1 cellular context compared by ENCODE assay signal in the genomic region with DNA sequence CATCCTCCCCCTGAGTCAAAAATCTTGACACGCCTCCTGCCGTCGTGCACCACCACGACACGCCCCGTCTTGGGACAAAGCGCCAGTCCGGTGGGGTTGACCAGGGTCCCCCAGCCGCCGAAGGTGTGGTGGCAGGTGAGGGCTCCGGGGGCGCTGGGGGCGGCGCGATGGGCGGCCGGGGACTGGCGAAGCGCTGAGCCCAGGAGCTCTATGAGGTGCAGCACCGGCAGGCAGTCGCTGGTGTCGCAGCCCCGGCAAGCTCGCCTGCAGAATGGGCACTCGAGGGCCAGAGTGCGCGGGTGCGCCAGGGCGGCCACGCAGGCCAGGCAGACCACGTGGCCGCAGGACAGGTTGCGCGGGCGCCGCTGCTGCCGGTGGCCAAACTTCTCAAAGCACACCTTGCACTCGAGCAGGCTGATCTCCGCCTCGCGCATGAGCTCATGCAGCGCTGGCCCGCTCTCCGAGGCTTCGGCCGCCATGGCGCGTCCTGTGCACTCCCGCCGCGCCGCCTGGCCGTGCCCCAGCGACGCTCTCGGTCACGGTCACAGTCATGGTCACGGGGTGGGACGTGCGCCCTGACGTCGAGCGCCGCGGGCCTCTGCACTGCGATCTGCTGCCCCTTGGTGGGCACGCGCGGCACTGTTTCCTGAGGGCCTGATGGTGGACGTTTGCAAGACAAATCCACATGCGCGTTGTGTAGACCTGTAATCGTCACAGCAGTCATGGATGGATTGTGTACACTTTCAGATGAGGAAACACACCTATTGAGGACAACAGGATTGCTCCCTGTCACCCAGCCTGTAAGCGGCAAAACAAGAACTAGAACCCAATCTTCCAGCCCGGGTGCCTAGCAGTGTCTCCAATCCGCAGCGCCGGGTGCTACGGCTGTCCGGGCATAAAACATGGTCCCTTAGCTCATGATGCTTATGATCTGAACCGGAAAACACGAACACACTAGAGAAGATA.
TF ChIP-seq lines count a peak whose summit lies in the region.

A gene (minus strand): TSS at position 550 of the 966 bp plus-strand sequence. CDS start 71 bp downstream, at position 479.

TF ChIP-seq in WTC11, 78 proteins besides CTCF, POLR2A, EP300 and RAD21 (continued from another document and continues in another):
- TF ChIP-seq, protein P1, sequence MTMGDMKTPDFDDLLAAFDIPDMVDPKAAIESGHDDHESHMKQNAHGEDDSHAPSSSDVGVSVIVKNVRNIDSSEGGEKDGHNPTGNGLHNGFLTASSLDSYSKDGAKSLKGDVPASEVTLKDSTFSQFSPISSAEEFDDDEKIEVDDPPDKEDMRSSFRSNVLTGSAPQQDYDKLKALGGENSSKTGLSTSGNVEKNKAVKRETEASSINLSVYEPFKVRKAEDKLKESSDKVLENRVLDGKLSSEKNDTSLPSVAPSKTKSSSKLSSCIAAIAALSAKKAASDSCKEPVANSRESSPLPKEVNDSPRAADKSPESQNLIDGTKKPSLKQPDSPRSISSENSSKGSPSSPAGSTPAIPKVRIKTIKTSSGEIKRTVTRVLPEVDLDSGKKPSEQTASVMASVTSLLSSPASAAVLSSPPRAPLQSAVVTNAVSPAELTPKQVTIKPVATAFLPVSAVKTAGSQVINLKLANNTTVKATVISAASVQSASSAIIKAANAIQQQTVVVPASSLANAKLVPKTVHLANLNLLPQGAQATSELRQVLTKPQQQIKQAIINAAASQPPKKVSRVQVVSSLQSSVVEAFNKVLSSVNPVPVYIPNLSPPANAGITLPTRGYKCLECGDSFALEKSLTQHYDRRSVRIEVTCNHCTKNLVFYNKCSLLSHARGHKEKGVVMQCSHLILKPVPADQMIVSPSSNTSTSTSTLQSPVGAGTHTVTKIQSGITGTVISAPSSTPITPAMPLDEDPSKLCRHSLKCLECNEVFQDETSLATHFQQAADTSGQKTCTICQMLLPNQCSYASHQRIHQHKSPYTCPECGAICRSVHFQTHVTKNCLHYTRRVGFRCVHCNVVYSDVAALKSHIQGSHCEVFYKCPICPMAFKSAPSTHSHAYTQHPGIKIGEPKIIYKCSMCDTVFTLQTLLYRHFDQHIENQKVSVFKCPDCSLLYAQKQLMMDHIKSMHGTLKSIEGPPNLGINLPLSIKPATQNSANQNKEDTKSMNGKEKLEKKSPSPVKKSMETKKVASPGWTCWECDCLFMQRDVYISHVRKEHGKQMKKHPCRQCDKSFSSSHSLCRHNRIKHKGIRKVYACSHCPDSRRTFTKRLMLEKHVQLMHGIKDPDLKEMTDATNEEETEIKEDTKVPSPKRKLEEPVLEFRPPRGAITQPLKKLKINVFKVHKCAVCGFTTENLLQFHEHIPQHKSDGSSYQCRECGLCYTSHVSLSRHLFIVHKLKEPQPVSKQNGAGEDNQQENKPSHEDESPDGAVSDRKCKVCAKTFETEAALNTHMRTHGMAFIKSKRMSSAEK (CRISPR knock-in tag; IDR thresholded peaks at IDR 0.05; ENCODE audit: borderline replicate concordance), result peak; percentile 86; the same call in 1 of the 2 replicates
- TF ChIP-seq FOXP1 (CRISPR knock-in tag; IDR thresholded peaks at IDR 0.05; ENCODE audit: borderline replicate concordance) (peak; percentile 100), SP1 (CRISPR knock-in tag; conservative IDR thresholded peaks at IDR 0.05) (peak; percentile 93), NFATC4 (CRISPR knock-in tag; IDR thresholded peaks at IDR 0.05) (no peak), NFE2L1 (CRISPR knock-in tag; IDR thresholded peaks at IDR 0.05) (peak; percentile 98), NR1H2 (CRISPR knock-in tag; IDR thresholded peaks at IDR 0.05) (no peak), SMAD4 (CRISPR knock-in tag; IDR thresholded peaks at IDR 0.05) (peak; percentile 85; the same call in 1 of the 2 replicates), CREM (CRISPR knock-in tag; IDR thresholded peaks at IDR 0.05) (peak; percentile 90), FOXK1 (CRISPR knock-in tag; IDR thresholded peaks at IDR 0.05) (peak; percentile 97), OVOL2 (CRISPR knock-in tag; IDR thresholded peaks at IDR 0.05; ENCODE audit: borderline replicate concordance) (no peak), NFYB (CRISPR knock-in tag; conservative IDR thresholded peaks at IDR 0.05; ENCODE audit: low read depth) (peak; percentile 50; the same call in 1 of the 2 replicates), MYBL2 (CRISPR knock-in tag; IDR thresholded peaks at IDR 0.05) (peak; percentile 97), TCF7 (CRISPR knock-in tag; IDR thresholded peaks at IDR 0.05; ENCODE audit: low read depth) (peak; percentile 97), GABPB1 (CRISPR knock-in tag; IDR thresholded peaks at IDR 0.05) (peak; percentile 94), GRHL2 (CRISPR knock-in tag; IDR thresholded peaks at IDR 0.05; ENCODE audit: insufficient replicate concordance, severe bottlenecking) (no peak)
- TF ChIP-seq, protein P2, sequence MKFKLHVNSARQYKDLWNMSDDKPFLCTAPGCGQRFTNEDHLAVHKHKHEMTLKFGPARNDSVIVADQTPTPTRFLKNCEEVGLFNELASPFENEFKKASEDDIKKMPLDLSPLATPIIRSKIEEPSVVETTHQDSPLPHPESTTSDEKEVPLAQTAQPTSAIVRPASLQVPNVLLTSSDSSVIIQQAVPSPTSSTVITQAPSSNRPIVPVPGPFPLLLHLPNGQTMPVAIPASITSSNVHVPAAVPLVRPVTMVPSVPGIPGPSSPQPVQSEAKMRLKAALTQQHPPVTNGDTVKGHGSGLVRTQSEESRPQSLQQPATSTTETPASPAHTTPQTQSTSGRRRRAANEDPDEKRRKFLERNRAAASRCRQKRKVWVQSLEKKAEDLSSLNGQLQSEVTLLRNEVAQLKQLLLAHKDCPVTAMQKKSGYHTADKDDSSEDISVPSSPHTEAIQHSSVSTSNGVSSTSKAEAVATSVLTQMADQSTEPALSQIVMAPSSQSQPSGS (CRISPR knock-in tag; IDR thresholded peaks at IDR 0.05; ENCODE audit: borderline replicate concordance, low read depth), result peak; percentile 85; the same call in 1 of the 2 replicates
- TF ChIP-seq, protein P3, sequence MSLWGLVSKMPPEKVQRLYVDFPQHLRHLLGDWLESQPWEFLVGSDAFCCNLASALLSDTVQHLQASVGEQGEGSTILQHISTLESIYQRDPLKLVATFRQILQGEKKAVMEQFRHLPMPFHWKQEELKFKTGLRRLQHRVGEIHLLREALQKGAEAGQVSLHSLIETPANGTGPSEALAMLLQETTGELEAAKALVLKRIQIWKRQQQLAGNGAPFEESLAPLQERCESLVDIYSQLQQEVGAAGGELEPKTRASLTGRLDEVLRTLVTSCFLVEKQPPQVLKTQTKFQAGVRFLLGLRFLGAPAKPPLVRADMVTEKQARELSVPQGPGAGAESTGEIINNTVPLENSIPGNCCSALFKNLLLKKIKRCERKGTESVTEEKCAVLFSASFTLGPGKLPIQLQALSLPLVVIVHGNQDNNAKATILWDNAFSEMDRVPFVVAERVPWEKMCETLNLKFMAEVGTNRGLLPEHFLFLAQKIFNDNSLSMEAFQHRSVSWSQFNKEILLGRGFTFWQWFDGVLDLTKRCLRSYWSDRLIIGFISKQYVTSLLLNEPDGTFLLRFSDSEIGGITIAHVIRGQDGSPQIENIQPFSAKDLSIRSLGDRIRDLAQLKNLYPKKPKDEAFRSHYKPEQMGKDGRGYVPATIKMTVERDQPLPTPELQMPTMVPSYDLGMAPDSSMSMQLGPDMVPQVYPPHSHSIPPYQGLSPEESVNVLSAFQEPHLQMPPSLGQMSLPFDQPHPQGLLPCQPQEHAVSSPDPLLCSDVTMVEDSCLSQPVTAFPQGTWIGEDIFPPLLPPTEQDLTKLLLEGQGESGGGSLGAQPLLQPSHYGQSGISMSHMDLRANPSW (CRISPR knock-in tag; conservative IDR thresholded peaks at IDR 0.05; ENCODE audit: low read depth), result peak; percentile 98
- TF ChIP-seq, protein P4, sequence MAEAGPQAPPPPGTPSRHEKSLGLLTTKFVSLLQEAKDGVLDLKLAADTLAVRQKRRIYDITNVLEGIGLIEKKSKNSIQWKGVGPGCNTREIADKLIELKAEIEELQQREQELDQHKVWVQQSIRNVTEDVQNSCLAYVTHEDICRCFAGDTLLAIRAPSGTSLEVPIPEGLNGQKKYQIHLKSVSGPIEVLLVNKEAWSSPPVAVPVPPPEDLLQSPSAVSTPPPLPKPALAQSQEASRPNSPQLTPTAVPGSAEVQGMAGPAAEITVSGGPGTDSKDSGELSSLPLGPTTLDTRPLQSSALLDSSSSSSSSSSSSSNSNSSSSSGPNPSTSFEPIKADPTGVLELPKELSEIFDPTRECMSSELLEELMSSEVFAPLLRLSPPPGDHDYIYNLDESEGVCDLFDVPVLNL (CRISPR knock-in tag; IDR thresholded peaks at IDR 0.05; ENCODE audit: borderline replicate concordance, low read depth), result peak; percentile 94
- TF ChIP-seq, protein P5, sequence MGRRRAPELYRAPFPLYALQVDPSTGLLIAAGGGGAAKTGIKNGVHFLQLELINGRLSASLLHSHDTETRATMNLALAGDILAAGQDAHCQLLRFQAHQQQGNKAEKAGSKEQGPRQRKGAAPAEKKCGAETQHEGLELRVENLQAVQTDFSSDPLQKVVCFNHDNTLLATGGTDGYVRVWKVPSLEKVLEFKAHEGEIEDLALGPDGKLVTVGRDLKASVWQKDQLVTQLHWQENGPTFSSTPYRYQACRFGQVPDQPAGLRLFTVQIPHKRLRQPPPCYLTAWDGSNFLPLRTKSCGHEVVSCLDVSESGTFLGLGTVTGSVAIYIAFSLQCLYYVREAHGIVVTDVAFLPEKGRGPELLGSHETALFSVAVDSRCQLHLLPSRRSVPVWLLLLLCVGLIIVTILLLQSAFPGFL (CRISPR knock-in tag; IDR thresholded peaks at IDR 0.05; ENCODE audit: borderline replicate concordance), result peak; percentile 65; the same call in 1 of the 2 replicates
- TF ChIP-seq, protein P6, sequence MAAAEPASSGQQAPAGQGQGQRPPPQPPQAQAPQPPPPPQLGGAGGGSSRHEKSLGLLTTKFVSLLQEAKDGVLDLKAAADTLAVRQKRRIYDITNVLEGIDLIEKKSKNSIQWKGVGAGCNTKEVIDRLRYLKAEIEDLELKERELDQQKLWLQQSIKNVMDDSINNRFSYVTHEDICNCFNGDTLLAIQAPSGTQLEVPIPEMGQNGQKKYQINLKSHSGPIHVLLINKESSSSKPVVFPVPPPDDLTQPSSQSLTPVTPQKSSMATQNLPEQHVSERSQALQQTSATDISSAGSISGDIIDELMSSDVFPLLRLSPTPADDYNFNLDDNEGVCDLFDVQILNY (CRISPR knock-in tag; IDR thresholded peaks at IDR 0.05), result peak; percentile 96
- TF ChIP-seq, protein P7, sequence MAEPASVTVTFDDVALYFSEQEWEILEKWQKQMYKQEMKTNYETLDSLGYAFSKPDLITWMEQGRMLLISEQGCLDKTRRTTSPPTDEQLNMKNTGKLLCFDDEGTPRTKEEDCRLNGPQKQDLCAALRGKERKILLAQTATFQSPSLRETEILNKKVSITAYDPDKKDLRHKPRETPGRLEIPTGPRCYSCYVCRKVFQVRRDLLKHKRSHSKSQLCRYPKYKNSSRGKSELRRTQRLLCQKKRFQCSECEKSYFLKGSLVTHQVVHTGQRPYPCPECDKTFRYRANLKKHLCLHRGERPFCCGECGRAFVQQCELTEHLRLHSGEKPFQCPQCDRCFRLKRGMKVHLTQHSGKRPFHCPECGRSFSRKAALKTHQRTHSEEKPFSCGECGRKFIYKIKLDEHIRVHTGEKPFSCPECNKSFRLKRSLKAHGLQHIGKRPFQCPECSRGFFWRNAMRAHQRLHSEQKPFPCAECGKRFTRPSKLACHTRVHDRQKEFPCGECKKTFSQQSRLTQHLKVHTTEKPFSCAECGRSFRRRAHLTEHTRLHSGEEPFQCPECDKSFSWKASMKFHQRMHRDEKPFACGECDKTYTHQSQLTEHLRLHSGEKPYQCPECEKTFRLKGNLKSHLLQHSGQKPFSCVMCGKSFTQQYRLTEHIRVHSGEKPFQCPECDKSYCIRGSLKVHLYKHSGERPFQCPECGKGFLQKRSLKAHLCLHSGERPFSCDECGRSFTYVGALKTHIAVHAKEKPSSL (CRISPR knock-in tag; conservative IDR thresholded peaks at IDR 0.05), result no peak
- TF ChIP-seq, protein P8, sequence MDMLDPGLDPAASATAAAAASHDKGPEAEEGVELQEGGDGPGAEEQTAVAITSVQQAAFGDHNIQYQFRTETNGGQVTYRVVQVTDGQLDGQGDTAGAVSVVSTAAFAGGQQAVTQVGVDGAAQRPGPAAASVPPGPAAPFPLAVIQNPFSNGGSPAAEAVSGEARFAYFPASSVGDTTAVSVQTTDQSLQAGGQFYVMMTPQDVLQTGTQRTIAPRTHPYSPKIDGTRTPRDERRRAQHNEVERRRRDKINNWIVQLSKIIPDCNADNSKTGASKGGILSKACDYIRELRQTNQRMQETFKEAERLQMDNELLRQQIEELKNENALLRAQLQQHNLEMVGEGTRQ (CRISPR knock-in tag; IDR thresholded peaks at IDR 0.05), result peak; percentile 94
- TF ChIP-seq, protein P9, sequence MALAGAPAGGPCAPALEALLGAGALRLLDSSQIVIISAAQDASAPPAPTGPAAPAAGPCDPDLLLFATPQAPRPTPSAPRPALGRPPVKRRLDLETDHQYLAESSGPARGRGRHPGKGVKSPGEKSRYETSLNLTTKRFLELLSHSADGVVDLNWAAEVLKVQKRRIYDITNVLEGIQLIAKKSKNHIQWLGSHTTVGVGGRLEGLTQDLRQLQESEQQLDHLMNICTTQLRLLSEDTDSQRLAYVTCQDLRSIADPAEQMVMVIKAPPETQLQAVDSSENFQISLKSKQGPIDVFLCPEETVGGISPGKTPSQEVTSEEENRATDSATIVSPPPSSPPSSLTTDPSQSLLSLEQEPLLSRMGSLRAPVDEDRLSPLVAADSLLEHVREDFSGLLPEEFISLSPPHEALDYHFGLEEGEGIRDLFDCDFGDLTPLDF (CRISPR knock-in tag; IDR thresholded peaks at IDR 0.05), result peak; percentile 88
- TF ChIP-seq, protein P10, sequence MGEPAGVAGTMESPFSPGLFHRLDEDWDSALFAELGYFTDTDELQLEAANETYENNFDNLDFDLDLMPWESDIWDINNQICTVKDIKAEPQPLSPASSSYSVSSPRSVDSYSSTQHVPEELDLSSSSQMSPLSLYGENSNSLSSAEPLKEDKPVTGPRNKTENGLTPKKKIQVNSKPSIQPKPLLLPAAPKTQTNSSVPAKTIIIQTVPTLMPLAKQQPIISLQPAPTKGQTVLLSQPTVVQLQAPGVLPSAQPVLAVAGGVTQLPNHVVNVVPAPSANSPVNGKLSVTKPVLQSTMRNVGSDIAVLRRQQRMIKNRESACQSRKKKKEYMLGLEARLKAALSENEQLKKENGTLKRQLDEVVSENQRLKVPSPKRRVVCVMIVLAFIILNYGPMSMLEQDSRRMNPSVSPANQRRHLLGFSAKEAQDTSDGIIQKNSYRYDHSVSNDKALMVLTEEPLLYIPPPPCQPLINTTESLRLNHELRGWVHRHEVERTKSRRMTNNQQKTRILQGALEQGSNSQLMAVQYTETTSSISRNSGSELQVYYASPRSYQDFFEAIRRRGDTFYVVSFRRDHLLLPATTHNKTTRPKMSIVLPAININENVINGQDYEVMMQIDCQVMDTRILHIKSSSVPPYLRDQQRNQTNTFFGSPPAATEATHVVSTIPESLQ (CRISPR knock-in tag; IDR thresholded peaks at IDR 0.05), result no peak
- TF ChIP-seq, protein P11, sequence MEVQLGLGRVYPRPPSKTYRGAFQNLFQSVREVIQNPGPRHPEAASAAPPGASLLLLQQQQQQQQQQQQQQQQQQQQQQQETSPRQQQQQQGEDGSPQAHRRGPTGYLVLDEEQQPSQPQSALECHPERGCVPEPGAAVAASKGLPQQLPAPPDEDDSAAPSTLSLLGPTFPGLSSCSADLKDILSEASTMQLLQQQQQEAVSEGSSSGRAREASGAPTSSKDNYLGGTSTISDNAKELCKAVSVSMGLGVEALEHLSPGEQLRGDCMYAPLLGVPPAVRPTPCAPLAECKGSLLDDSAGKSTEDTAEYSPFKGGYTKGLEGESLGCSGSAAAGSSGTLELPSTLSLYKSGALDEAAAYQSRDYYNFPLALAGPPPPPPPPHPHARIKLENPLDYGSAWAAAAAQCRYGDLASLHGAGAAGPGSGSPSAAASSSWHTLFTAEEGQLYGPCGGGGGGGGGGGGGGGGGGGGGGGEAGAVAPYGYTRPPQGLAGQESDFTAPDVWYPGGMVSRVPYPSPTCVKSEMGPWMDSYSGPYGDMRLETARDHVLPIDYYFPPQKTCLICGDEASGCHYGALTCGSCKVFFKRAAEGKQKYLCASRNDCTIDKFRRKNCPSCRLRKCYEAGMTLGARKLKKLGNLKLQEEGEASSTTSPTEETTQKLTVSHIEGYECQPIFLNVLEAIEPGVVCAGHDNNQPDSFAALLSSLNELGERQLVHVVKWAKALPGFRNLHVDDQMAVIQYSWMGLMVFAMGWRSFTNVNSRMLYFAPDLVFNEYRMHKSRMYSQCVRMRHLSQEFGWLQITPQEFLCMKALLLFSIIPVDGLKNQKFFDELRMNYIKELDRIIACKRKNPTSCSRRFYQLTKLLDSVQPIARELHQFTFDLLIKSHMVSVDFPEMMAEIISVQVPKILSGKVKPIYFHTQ (CRISPR knock-in tag; IDR thresholded peaks at IDR 0.05), result no peak
